ENCODE assay signal across 24 cellular contexts in genomic region chr1:20956272-20956671, GRCh38.
DNase-seq lines count a peak whose midpoint lies in the region; ATAC-seq, FAIRE-seq and TF ChIP-seq lines count a peak whose summit lies in the region.
"Had no signal": no experiment of that assay in that cellular context is flagged by ENCODE, and none has a peak within 500 bp of the region (broad histone marks: within the 10 kb centered on the region; RNA-seq: fewer than 3 reads in every experiment).

No MANE protein-coding gene starts in this region.

- POLR2A ChIA-PET in activated CD8-positive, alpha-beta T cell treated with anti-CD3 and anti-CD28 coated beads for 36 hours (lab: Charles Lee) = no interaction called here
- POLR2A ChIA-PET in activated CD8-positive, alpha-beta T cell treated with anti-CD3 and anti-CD28 coated beads, Interleukin-2, amount 10 ng/mL, durations not matched to agents 7 days and 5 days (lab: Charles Lee) = no interaction called here
- POLR2A ChIA-PET in HEK293 (lab: Yijun Ruan, JAX) = no interaction called here

- H3K9me3 ChIP-seq in HEK293 (ENCODE audit: control insufficient read depth, insufficient read depth, low read depth, low read length) = no peaks in the 10 kb centered on the region
- H3K9me3 ChIP-seq in heart right ventricle = no peaks in the 10 kb centered on the region
- H3K9me3 ChIP-seq: SJSA1 had no signal

- no peak for TF ChIP-seq CTCF in activated CD8-positive, alpha-beta T cell treated with anti-CD3 and anti-CD28 coated beads for 36 hours (IDR thresholded peaks at IDR 0.05)
- TF ChIP-seq CTCF in HEK293 (tag by site-specific recombination; IDR thresholded peaks at IDR 0.05) = no peak
- no peak for TF ChIP-seq CTCF in bronchial epithelial cell (IDR thresholded peaks at IDR 0.05; ENCODE audit: insufficient read depth, low read length, severe bottlenecking)
- no peak for TF ChIP-seq CTCF in nephron progenitor cell (IDR thresholded peaks at IDR 0.05)
- no peak for TF ChIP-seq CTCF in heart right ventricle (IDR thresholded peaks at IDR 0.05)

- peak overlapping the region; percentile 11 for H3K27ac Mint-ChIP-seq in activated CD8-positive, alpha-beta T cell treated with anti-CD3 and anti-CD28 coated beads for 36 hours
- H3K27ac Mint-ChIP-seq in activated CD8-positive, alpha-beta T cell treated with anti-CD3 and anti-CD28 coated beads, Interleukin-2, amount 10 ng/mL, durations not matched to agents 7 days and 5 days = no peak overlapping the region
- H3K27ac Mint-ChIP-seq in nephron progenitor cell = peak overlapping the region; percentile 2
- H3K27ac Mint-ChIP-seq: CD8-positive, alpha-beta T cell had no signal

- H3K36me3 ChIP-seq in HEK293 (ENCODE audit: control insufficient read depth in 2 of 2, insufficient read depth in 1 of 2, low read length in 2 of 2) (peaks cover 0 to 20% of the 10 kb centered on the region in 2 experiments; a peak in 2 of 3 replicates), bronchial epithelial cell (ENCODE audit: control insufficient read depth, insufficient read depth, low read length) (no peaks in the 10 kb centered on the region), heart right ventricle (peaks cover 0 to 26% (median 0%) of the 10 kb centered on the region in 9 donors)
- H3K36me3 ChIP-seq: SJSA1 had no signal

- no peak for DNase-seq in activated CD8-positive, alpha-beta T cell treated with anti-CD3 and anti-CD28 coated beads for 36 hours
- no peak for DNase-seq in activated CD8-positive, alpha-beta T cell treated with anti-CD3 and anti-CD28 coated beads, Interleukin-2, amount 10 ng/mL, durations not matched to agents 7 days and 5 days
- peak; percentile 4 for DNase-seq in bronchial epithelial cell (ENCODE audit: low read depth)
- no peak for DNase-seq in nephron progenitor cell
- no peak for DNase-seq in stimulated activated CD4-positive, alpha-beta T cell treated with anti-CD3 and anti-CD28 coated beads, Interleukin-15, amount 100 ng/mL, for 24 hours
- DNase-seq in NCI-H226 = no peak
- DNase-seq in heart right ventricle = no peak
- DNase-seq: 8988T; AML-193; C1 segment of cervical spinal cord; Calu3; CD8-positive, alpha-beta T cell; DMS153; H7; KBM-7; NCI-H1092; NCI-H1436; NCI-H187 treated with DMSO at 0.1 percent for 48 hours; NCI-H510A had no signal

- H3K9me3 Mint-ChIP-seq in activated CD8-positive, alpha-beta T cell treated with anti-CD3 and anti-CD28 coated beads for 36 hours = no peaks in the 10 kb centered on the region
- no peaks in the 10 kb centered on the region for H3K9me3 Mint-ChIP-seq in activated CD8-positive, alpha-beta T cell treated with anti-CD3 and anti-CD28 coated beads, Interleukin-2, amount 10 ng/mL, durations not matched to agents 7 days and 5 days (ENCODE audit: insufficient read depth)
- no peaks in the 10 kb centered on the region for H3K9me3 Mint-ChIP-seq in nephron progenitor cell
- H3K9me3 Mint-ChIP-seq: CD8-positive, alpha-beta T cell had no signal

- H3K27me3 ChIP-seq in bronchial epithelial cell (ENCODE audit: control insufficient read depth, insufficient read depth, low read length) (no peaks in the 10 kb centered on the region), heart right ventricle (no peaks in the 10 kb centered on the region)
- H3K27me3 ChIP-seq: SJSA1 had no signal

- FAIRE-seq in bronchial epithelial cell (lab: Jason Lieb, UNC) = no peak
- FAIRE-seq: GM12891, RCC 7860 had no signal

- CTCF ChIA-PET in activated CD8-positive, alpha-beta T cell treated with anti-CD3 and anti-CD28 coated beads for 36 hours (lab: Charles Lee) = no interaction called here
- CTCF ChIA-PET in activated CD8-positive, alpha-beta T cell treated with anti-CD3 and anti-CD28 coated beads, Interleukin-2, amount 10 ng/mL, durations not matched to agents 7 days and 5 days (lab: Charles Lee) = no interaction called here
- CTCF ChIA-PET in HEK293 (lab: Yijun Ruan, JAX) = no interaction called here

- WGBS in heart right ventricle, 2 donors = 95 to 100% methylated on average over 1 of the region's 1 CpG

- H3K4me1 ChIP-seq in HEK293 (ENCODE audit: control insufficient read depth, insufficient read depth, low read length) = no peaks in the 10 kb centered on the region
- no peaks in the 10 kb centered on the region for H3K4me1 ChIP-seq in heart right ventricle
- H3K4me1 ChIP-seq: SJSA1 had no signal

- H3K4me1 Mint-ChIP-seq in activated CD8-positive, alpha-beta T cell treated with anti-CD3 and anti-CD28 coated beads for 36 hours (ENCODE audit: low read depth) = peaks cover 2% of the 10 kb centered on the region
- H3K4me1 Mint-ChIP-seq in activated CD8-positive, alpha-beta T cell treated with anti-CD3 and anti-CD28 coated beads, Interleukin-2, amount 10 ng/mL, durations not matched to agents 7 days and 5 days (ENCODE audit: low read depth) = no peaks in the 10 kb centered on the region
- peaks cover 30% of the 10 kb centered on the region for H3K4me1 Mint-ChIP-seq in nephron progenitor cell

- H3K4me3 ChIP-seq in HEK293 (ENCODE audit: low read depth, low read length) (no peak overlapping the region), bronchial epithelial cell (ENCODE audit: low read depth, low read length) (no peak overlapping the region), heart right ventricle (no peak overlapping the region)
- H3K4me3 ChIP-seq: SJSA1 had no signal

- no peaks in the 10 kb centered on the region for H3K27me3 Mint-ChIP-seq in activated CD8-positive, alpha-beta T cell treated with anti-CD3 and anti-CD28 coated beads for 36 hours
- H3K27me3 Mint-ChIP-seq in activated CD8-positive, alpha-beta T cell treated with anti-CD3 and anti-CD28 coated beads, Interleukin-2, amount 10 ng/mL, durations not matched to agents 7 days and 5 days (ENCODE audit: low read depth) = no peaks in the 10 kb centered on the region
- no peaks in the 10 kb centered on the region for H3K27me3 Mint-ChIP-seq in nephron progenitor cell (ENCODE audit: low read depth, poor library complexity)

- peak; percentile 30 for ATAC-seq in activated CD8-positive, alpha-beta T cell treated with anti-CD3 and anti-CD28 coated beads for 36 hours
- no peak for ATAC-seq in activated CD8-positive, alpha-beta T cell treated with anti-CD3 and anti-CD28 coated beads, Interleukin-2, amount 10 ng/mL, durations not matched to agents 7 days and 5 days
- ATAC-seq in heart right ventricle = no peak
- ATAC-seq: CD8-positive, alpha-beta T cell had no signal

- H3K27ac ChIP-seq in HEK293 (ENCODE audit: extremely low read depth, low read depth, low read length) (no peak overlapping the region), heart right ventricle (no peak overlapping the region)
- H3K27ac ChIP-seq: HL-60, SJSA1 had no signal

- H3K4me3 Mint-ChIP-seq in activated CD8-positive, alpha-beta T cell treated with anti-CD3 and anti-CD28 coated beads for 36 hours = no peak overlapping the region
- no peak overlapping the region for H3K4me3 Mint-ChIP-seq in activated CD8-positive, alpha-beta T cell treated with anti-CD3 and anti-CD28 coated beads, Interleukin-2, amount 10 ng/mL, durations not matched to agents 7 days and 5 days
- no peak overlapping the region for H3K4me3 Mint-ChIP-seq in nephron progenitor cell
- H3K4me3 Mint-ChIP-seq: CD8-positive, alpha-beta T cell had no signal

- intact Hi-C loops in activated CD8-positive, alpha-beta T cell treated with anti-CD3 and anti-CD28 coated beads for 36 hours (cut with micrococcal nuclease) = no loop called here
- intact Hi-C loops in heart right ventricle (cut with DNase I) = no loop called here

- H3K36me3 Mint-ChIP-seq in activated CD8-positive, alpha-beta T cell treated with anti-CD3 and anti-CD28 coated beads for 36 hours (ENCODE audit: low read depth) = peaks cover 17% of the 10 kb centered on the region
- peaks cover 10% of the 10 kb centered on the region for H3K36me3 Mint-ChIP-seq in activated CD8-positive, alpha-beta T cell treated with anti-CD3 and anti-CD28 coated beads, Interleukin-2, amount 10 ng/mL, durations not matched to agents 7 days and 5 days (ENCODE audit: low read depth)
- peaks cover 32% of the 10 kb centered on the region for H3K36me3 Mint-ChIP-seq in nephron progenitor cell (ENCODE audit: low read depth)

TF ChIP-seq in HEK293, 187 proteins besides CTCF, POLR2A, EP300 and RAD21:
- TF ChIP-seq ZNF670 (tag by site-specific recombination; IDR thresholded peaks at IDR 0.05; ENCODE audit: low read depth) (no peak), PRDM1 (tag by site-specific recombination; IDR thresholded peaks at IDR 0.05) (peak; percentile 61)
